ENCODE assay signal across 21 cellular contexts in the genomic region with DNA sequence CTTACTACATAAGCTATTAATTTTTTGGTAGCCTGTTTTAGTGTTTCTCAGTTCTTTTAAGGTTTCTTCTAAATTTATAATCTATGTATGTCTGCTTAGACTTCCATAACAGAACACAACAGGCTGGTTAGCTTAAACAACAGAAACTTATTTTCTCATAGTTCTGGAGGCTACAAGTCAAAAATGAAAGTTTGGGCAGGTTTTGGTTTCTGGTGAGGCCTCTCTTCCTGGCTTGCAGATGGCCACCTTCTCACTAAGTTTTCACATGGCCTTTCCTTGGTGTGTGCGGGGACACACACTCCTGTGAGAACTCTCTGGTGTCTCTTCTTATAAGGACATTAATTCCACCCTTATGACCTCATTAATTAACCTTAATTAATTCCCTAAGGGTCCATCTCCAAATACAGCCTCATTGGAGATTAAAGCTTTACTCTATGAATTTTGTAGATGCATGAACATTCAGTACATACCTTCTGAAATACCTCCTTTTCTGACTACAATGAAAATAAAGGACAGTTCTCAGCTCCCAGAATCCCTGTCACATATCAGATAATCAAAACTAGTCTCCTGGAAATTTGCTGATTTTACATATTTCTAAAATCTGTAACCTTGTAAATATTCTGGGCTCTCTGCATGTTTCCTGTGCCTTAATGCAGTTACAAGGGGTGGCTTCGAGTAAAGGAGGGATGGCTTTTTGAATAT. TPM values are rescaled to one million over a fixed set of nuclear protein-coding genes. Genes with fewer than 3 reads are reported as not detected.
DNase-seq lines count a peak whose midpoint lies in the region; ATAC-seq, FAIRE-seq and TF ChIP-seq lines count a peak whose summit lies in the region.
"Had no signal": no experiment of that assay in that cellular context is flagged by ENCODE, and none has a peak within 500 bp of the region (broad histone marks: within the 10 kb centered on the region; RNA-seq: fewer than 3 reads in every experiment).

No MANE protein-coding gene starts in this region.

- H3K27ac Mint-ChIP-seq in T-helper 1 cell treated with Interleukin-12 subunit alpha and Interleukin-12 subunit beta and Interleukin-4 antibody, amounts not matched to agents 30 μg/mL and 1 μg/mL, for 36 hours = peak overlapping the region; percentile 1
- H3K27ac Mint-ChIP-seq: activated naive CD4-positive, alpha-beta T cell treated with anti-CD3 and anti-CD28 coated beads, Interleukin-2, amount 50 U/mL, for 24 hours had no signal

- FAIRE-seq in GM12878 (lab: Jason Lieb, UNC) = peak; percentile 72

- H4K20me1 ChIP-seq in GM12878 (ENCODE audit: control insufficient read depth, insufficient read depth) = no peaks in the 10 kb centered on the region
- H4K20me1 ChIP-seq: BLaER1 treated with 17β-estradiol and CSF1 and Interleukin-3, amounts not matched to agents 10 nM and 100 nM had no signal

- H3K4me2 ChIP-seq in GM12878 (ENCODE audit: control insufficient read depth, insufficient read depth) = no peak overlapping the region; the same call in 1 of the 2 replicates
- H3K4me2 ChIP-seq: BLaER1 treated with 17β-estradiol and CSF1 and Interleukin-3, amounts not matched to agents 10 nM and 100 nM had no signal

- 0% methylated on average over 2 of the region's 2 CpGs for WGBS in GM12878 (ENCODE audit: insufficient coverage, insufficient replicate concordance, low lambda C conversion rate, missing lambda C conversion rate)

- peaks cover 2 to 26% of the 10 kb centered on the region in 2 experiments for H3K36me3 ChIP-seq in GM12878 (ENCODE audit: control insufficient read depth in 2 of 2, insufficient read depth in 2 of 2, low read length in 1 of 2)

- no peak for TF ChIP-seq EP300 in GM12878 (IDR thresholded peaks at IDR 0.05; ENCODE audit: borderline replicate concordance in 1 of 2, control insufficient read depth in 1 of 2, low read depth in 2 of 2, low read length in 2 of 2)

- no peaks in the 10 kb centered on the region for H3K9me3 ChIP-seq in GM12878 (replicated peaks; ENCODE audit: control insufficient read depth, insufficient read depth, low read length)
- H3K9me3 ChIP-seq: BLaER1 treated with 17β-estradiol and CSF1 and Interleukin-3, amounts not matched to agents 10 nM and 100 nM; heart left ventricle; tibial nerve had no signal

- intact Hi-C loops in GM12878 (cut with micrococcal nuclease; ENCODE audit: unreplicated experiment) (loop anchor here (5.0 kb wide), 2 partner anchors 87 to 102 kb away; no protein-coding TSS in a partner anchor), dorsolateral prefrontal cortex (cut with DNase I) (loop anchor here (5.0 to 10.0 kb wide), 3 partner anchors 65 to 455 kb away; a partner anchor contains a TSS)

- no peak for TF ChIP-seq CTCF in GM12878 (IDR thresholded peaks at IDR 0.05 in 2 of 3, conservative IDR thresholded peaks at IDR 0.05 in 1 of 3; ENCODE audit: control insufficient read depth in 2 of 3, extremely low read depth in 1 of 3, insufficient read depth in 1 of 3, low read depth in 3 of 3, low read length in 3 of 3)
- no peak for TF ChIP-seq CTCF in dorsolateral prefrontal cortex (IDR thresholded peaks at IDR 0.05 in 54 of 56, conservative IDR thresholded peaks at IDR 0.05 in 2 of 56; ENCODE audit: low read depth in 1 of 56, partially characterized antibody in 56 of 56)

- H3K36me3 Mint-ChIP-seq in T-helper 1 cell treated with Interleukin-12 subunit alpha and Interleukin-12 subunit beta and Interleukin-4 antibody, amounts not matched to agents 30 μg/mL and 1 μg/mL, for 36 hours (ENCODE audit: low read depth) = peaks cover 9% of the 10 kb centered on the region

- peak overlapping the region; percentile 32 for H3K9ac ChIP-seq in GM12878 (ENCODE audit: control insufficient read depth, insufficient read depth, low read length)
- H3K9ac ChIP-seq: BLaER1 treated with 17β-estradiol and CSF1 and Interleukin-3, amounts not matched to agents 10 nM and 100 nM; GM23248 had no signal

- H3K27me3 ChIP-seq in GM12878 (replicated peaks in 1 of 2; ENCODE audit: control insufficient read depth in 2 of 2, insufficient read depth in 2 of 2, low read length in 1 of 2) (no peaks in the 10 kb centered on the region), dorsolateral prefrontal cortex (no peaks in the 10 kb centered on the region)
- H3K27me3 ChIP-seq: BLaER1 treated with 17β-estradiol and CSF1 and Interleukin-3, amounts not matched to agents 10 nM and 100 nM; brain microvascular endothelial cell; heart left ventricle; tibial nerve had no signal

- H3K4me3 ChIP-seq in GM12878 = no peak overlapping the region
- H3K4me3 ChIP-seq in dorsolateral prefrontal cortex = no peak overlapping the region
- H3K4me3 ChIP-seq: BLaER1 treated with 17β-estradiol and CSF1 and Interleukin-3, amounts not matched to agents 10 nM and 100 nM; GM23248; heart left ventricle; tibial nerve had no signal

- peaks cover 35% of the 10 kb centered on the region for H3K4me1 ChIP-seq in GM12878 (ENCODE audit: control insufficient read depth, insufficient read depth, low read length)
- H3K4me1 ChIP-seq: BLaER1 treated with 17β-estradiol and CSF1 and Interleukin-3, amounts not matched to agents 10 nM and 100 nM; tibial nerve had no signal

- no peak overlapping the region for H3K4me3 Mint-ChIP-seq in T-helper 1 cell treated with Interleukin-12 subunit alpha and Interleukin-12 subunit beta and Interleukin-4 antibody, amounts not matched to agents 30 μg/mL and 1 μg/mL, for 36 hours
- H3K4me3 Mint-ChIP-seq: activated naive CD4-positive, alpha-beta T cell treated with anti-CD3 and anti-CD28 coated beads, Interleukin-2, amount 50 U/mL, for 24 hours had no signal

- RAD21 ChIA-PET in GM12878 (lab: Charles Lee; ENCODE audit: unreplicated experiment) = interaction anchor here (1.0 to 11.3 kb wide), 9 partner anchors 9 to 420 kb away, joined by 3 to 282 read pairs (median 6); a partner anchor contains a TSS

- peaks cover 14% of the 10 kb centered on the region for H3K4me1 Mint-ChIP-seq in T-helper 1 cell treated with Interleukin-12 subunit alpha and Interleukin-12 subunit beta and Interleukin-4 antibody, amounts not matched to agents 30 μg/mL and 1 μg/mL, for 36 hours (ENCODE audit: low read depth)

- in situ Hi-C loops in GM12878 (cut with MboI) = no loop called here

- no peaks in the 10 kb centered on the region; the same call in none of the 2 replicates for H3K79me2 ChIP-seq in GM12878 (ENCODE audit: control insufficient read depth, insufficient read depth, low read length)

- SMC1A ChIA-PET in GM12878 (lab: Charles Lee; ENCODE audit: uncharacterized antibody, unreplicated experiment) = interaction anchor here (0.9 to 12.2 kb wide), 16 partner anchors 13 to 375 kb away, joined by 3 to 269 read pairs (median 4); a partner anchor contains a TSS

- TF ChIP-seq POLR2A in GM12878 (IDR thresholded peaks at IDR 0.05; ENCODE audit: low read depth, low read length) = no peak

- POLR2A ChIA-PET in GM12878 (lab: Charles Lee) = interaction anchor here (0.5 to 1.2 kb wide), 4 partner anchors 7 to 286 kb away, joined by 3 to 10 read pairs (median 4); no protein-coding TSS in a partner anchor

- no peak overlapping the region; the same call in 1 of the 2 replicates for H2AFZ ChIP-seq in GM12878 (ENCODE audit: control insufficient read depth, low read depth, low read length)
- H2AFZ ChIP-seq: GM23248 had no signal

- ATAC-seq in GM19395 (IDR thresholded peaks at IDR 0.05; ENCODE audit: unreplicated experiment) (peak; percentile 57), HG02973 (IDR thresholded peaks at IDR 0.05; ENCODE audit: unreplicated experiment) (peak; percentile 70), GM12878 (peak; percentile 81), HG02884 (IDR thresholded peaks at IDR 0.05; ENCODE audit: unreplicated experiment) (no peak), HG02981 (IDR thresholded peaks at IDR 0.05; ENCODE audit: unreplicated experiment) (no peak)
- ATAC-seq: heart left ventricle had no signal

- H3K27ac ChIP-seq in GM12878 (ENCODE audit: control insufficient read depth, insufficient read depth) (peak overlapping the region; percentile 80), dorsolateral prefrontal cortex (no peak overlapping the region)
- H3K27ac ChIP-seq: 22Rv1; BLaER1 treated with 17β-estradiol and CSF1 and Interleukin-3, amounts not matched to agents 10 nM and 100 nM; brain microvascular endothelial cell; GM23248; heart left ventricle; tibial nerve had no signal

- TF ChIP-seq RAD21 in GM12878 (IDR thresholded peaks at IDR 0.05; ENCODE audit: insufficient read depth, low read depth, low read length) = no peak

- CTCF ChIA-PET in GM12878 (lab: Yijun Ruan, JAX) = interaction anchor here (0.7 to 8.6 kb wide), 12 partner anchors 15 to 292 kb away, joined by 3 to 294 read pairs (median 4); a partner anchor contains a TSS

- no peaks in the 10 kb centered on the region for H3K27me3 Mint-ChIP-seq in T-helper 1 cell treated with Interleukin-12 subunit alpha and Interleukin-12 subunit beta and Interleukin-4 antibody, amounts not matched to agents 30 μg/mL and 1 μg/mL, for 36 hours (ENCODE audit: low read depth)
- H3K27me3 Mint-ChIP-seq: activated naive CD4-positive, alpha-beta T cell treated with anti-CD3 and anti-CD28 coated beads, Interleukin-2, amount 50 U/mL, for 24 hours had no signal

- H3K9me3 Mint-ChIP-seq in T-helper 1 cell treated with Interleukin-12 subunit alpha and Interleukin-12 subunit beta and Interleukin-4 antibody, amounts not matched to agents 30 μg/mL and 1 μg/mL, for 36 hours = no peaks in the 10 kb centered on the region
- H3K9me3 Mint-ChIP-seq: activated naive CD4-positive, alpha-beta T cell treated with anti-CD3 and anti-CD28 coated beads, Interleukin-2, amount 50 U/mL, for 24 hours had no signal

- DNase-seq in T-helper 1 cell (no peak), GM12878 (ENCODE audit: low read depth, low spot score) (no peak), dorsolateral prefrontal cortex (no peak)
- DNase-seq: activated CD4-positive, CD25-positive, alpha-beta regulatory T cell; activated CD8-positive, alpha-beta memory T cell treated with anti-CD3 and anti-CD28 coated beads, Interleukin-2, amount 50 U/mL, for 48 hours; brain microvascular endothelial cell; GM23248; heart left ventricle; kidney glomerular epithelial cell; NCI-H1092 treated with DMSO at 0.1 percent for 48 hours; NCI-H748 treated with DMSO at 0.1 percent for 48 hours; occipital lobe had no signal

- BruUV-seq in GM12878 (replicated peaks; lab: Mats Ljungman, UMichigan) = no TSS peak

RNA-seq across cellular contexts. Expression of a gene that starts 23.2 kb away (rescaled TPM):
- total RNA-seq in GM12878 (2013; cell fraction: nucleolus; rRNA removed) = 49.7 and 52.1 TPM in 2 replicates
- total RNA-seq in GM12878 (2014; rRNA removed) = 37.2 and 40.4 TPM in 2 replicates
- total RNA-seq in GM12878 (2014; rRNA removed; fragmentation: Illumina TruSeq; extraction: Trizol) = 53.6 TPM in 2 replicates
- total RNA-seq in GM12878 (2021) = 47.2 and 51.7 TPM in 2 replicates
- 13.3 TPM for polyA plus RNA-seq in GM12878 (2011; ENCODE audit: low read depth)
- polyA plus RNA-seq in GM12878 (2011; rRNA removed) = 48.0 and 80.9 TPM in 2 replicates
- 14.4 and 15.3 TPM in 2 replicates for polyA plus RNA-seq in GM12878 (2011; cell fraction: cytosol; rRNA removed)
- polyA plus RNA-seq in GM12878 (2011; cell fraction: nucleus; rRNA removed) = 14.0 and 16.0 TPM in 2 replicates
- polyA plus RNA-seq in GM12878 (2012) = 17.7 and 25.6 TPM in 2 replicates
- 33.9 and 41.1 TPM in 2 replicates for polyA plus RNA-seq in GM12878 (2014; fragmentation: Illumina TruSeq; extraction: Trizol)
- polyA plus RNA-seq in GM12878 (2014; fragmentation: Nextera tagmentation; extraction: Ambion mirVana) = 10 to 100 TPM in 1 of 2 experiments, 1 to 10 TPM in 1; 7.9 to 13.1 TPM
- 19.2 and 25.2 TPM in 2 replicates for polyA plus RNA-seq in GM12878 (2014; rRNA removed)
- polyA plus RNA-seq in GM12878 (2016; fragmentation: Nextera tagmentation; extraction: Ambion mirVana) = 10 to 100 TPM; 17.6 to 38.1 TPM
- polyA minus RNA-seq in GM12878 (2011; rRNA and poly(A)+ RNA removed) = 32.5 and 45.8 TPM in 2 replicates
- polyA minus RNA-seq in GM12878 (2011; cell fraction: cytosol; rRNA and poly(A)+ RNA removed) = 22.6 and 33.0 TPM in 2 replicates
- polyA minus RNA-seq in GM12878 (2011; cell fraction: nucleus; rRNA and poly(A)+ RNA removed) = 14.7 and 16.2 TPM in 2 replicates
- total RNA-seq in dorsolateral prefrontal cortex = 10 to 100 TPM in 119 of 120 experiments, 1 to 10 TPM in 1; 9.8 to 39.9 (median 25.3) TPM

Comparison
In these comparisons a context has a peak if more than half of its experiments do, and no peak if none do; other contexts are left out.
1. ATAC-seq: peak in GM19395 (single experiment), HG02973 (single experiment) and GM12878 (single experiment); none in HG02884 (single experiment) and HG02981 (single experiment).